In the genomic region with DNA sequence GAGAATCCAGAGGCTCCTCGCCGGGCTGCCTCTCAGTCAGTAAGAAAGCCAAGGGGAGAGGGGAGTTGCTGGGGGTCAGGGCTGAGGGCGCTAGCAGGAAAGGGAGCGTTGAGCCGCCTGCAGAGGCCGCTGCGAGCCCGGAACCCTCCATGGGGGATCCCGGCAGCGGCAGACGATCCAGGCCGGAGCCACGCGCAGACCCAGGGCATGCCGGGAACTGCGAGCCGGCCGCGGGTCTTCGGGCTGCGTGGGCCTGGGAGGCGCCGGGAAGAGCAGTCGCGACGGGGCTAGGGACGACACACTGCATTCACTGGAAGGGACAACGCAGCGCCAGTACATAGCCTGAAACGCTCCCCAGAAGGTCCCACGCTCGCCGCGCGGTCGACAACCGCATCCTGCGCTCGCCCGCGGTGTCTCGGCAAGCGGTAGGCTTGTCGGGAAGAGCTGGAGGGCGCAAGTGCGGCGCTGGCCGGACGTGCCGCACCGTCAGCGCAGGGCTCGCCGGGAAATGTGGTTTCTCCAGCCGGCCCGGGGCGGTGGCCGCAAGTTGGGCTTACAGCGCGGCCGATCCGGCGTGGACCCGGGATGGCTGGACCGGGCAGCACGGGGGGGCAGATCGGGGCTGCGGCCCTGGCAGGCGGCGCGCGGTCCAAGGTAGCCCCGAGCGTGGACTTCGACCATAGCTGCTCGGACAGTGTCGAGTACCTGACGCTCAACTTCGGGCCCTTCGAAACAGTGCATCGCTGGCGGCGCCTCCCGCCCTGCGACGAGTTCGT, we compare ENCODE assay signal across 1 cellular context.
TF ChIP-seq lines count a peak whose summit lies in the region.

TSS of gene LZTR1 (plus strand) at position 511 of the 776 bp plus-strand sequence. CDS start at position 586, 75 bp downstream.

TF ChIP-seq in K562, 482 proteins besides CTCF, POLR2A, EP300 and RAD21 (continued from another document):
- no peak for TF ChIP-seq ZNF277 (CRISPR knock-in tag; IDR thresholded peaks at IDR 0.05; ENCODE audit: borderline replicate concordance)
- TF ChIP-seq ZSCAN29 (IDR thresholded peaks at IDR 0.05), result no peak
- no peak for TF ChIP-seq SUPT5H (IDR thresholded peaks at IDR 0.05)
- 0 out of 2 replicates have a peak, but pooled peaks have one; percentile 89 for TF ChIP-seq ELK3 (CRISPR knock-in tag; IDR thresholded peaks at IDR 0.05)
- no peak for TF ChIP-seq CREB1 (IDR thresholded peaks at IDR 0.05)
- no peak for TF ChIP-seq CREB1 (CRISPR knock-in tag; IDR thresholded peaks at IDR 0.05)
- peak; percentile 70; the same call in 1 of the 2 replicates for TF ChIP-seq SMC3 (conservative IDR thresholded peaks at IDR 0.05; ENCODE audit: insufficient read depth, low read depth, low read length)
- no peak for TF ChIP-seq MBD2 (IDR thresholded peaks at IDR 0.05; ENCODE audit: borderline replicate concordance, low read depth)
- TF ChIP-seq ETS2 (tag; IDR thresholded peaks at IDR 0.05; ENCODE audit: borderline replicate concordance, poor library complexity, severe bottlenecking), result no peak
- peak; percentile 99 for TF ChIP-seq OTX1 (CRISPR knock-in tag; IDR thresholded peaks at IDR 0.05)
- no peak for TF ChIP-seq GATA2 (CRISPR knock-in tag; IDR thresholded peaks at IDR 0.05)
- peak; percentile 97 for TF ChIP-seq ZNF165 (CRISPR knock-in tag; IDR thresholded peaks at IDR 0.05; ENCODE audit: borderline replicate concordance)
- 0 out of 2 replicates have a peak, but pooled peaks have one; percentile 45 for TF ChIP-seq ZNF586 (CRISPR knock-in tag; conservative IDR thresholded peaks at IDR 0.05)
- TF ChIP-seq, protein P1, sequence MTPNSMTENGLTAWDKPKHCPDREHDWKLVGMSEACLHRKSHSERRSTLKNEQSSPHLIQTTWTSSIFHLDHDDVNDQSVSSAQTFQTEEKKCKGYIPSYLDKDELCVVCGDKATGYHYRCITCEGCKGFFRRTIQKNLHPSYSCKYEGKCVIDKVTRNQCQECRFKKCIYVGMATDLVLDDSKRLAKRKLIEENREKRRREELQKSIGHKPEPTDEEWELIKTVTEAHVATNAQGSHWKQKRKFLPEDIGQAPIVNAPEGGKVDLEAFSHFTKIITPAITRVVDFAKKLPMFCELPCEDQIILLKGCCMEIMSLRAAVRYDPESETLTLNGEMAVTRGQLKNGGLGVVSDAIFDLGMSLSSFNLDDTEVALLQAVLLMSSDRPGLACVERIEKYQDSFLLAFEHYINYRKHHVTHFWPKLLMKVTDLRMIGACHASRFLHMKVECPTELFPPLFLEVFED (CRISPR knock-in tag; conservative IDR thresholded peaks at IDR 0.05), result peak; percentile 98
- TF ChIP-seq ZNF274 (IDR thresholded peaks at IDR 0.05; ENCODE audit: borderline replicate concordance, low read depth, low read length), result peak; percentile 34; the same call in 1 of the 2 replicates
